Comparison of ENCODE assay signal across 9 cellular contexts in genomic region chr10:5071411-5072198, GRCh38. TPM values are rescaled to one million over a fixed set of nuclear protein-coding genes. Genes with fewer than 3 reads are reported as not detected.
DNase-seq lines count a peak whose midpoint lies in the region; FAIRE-seq and TF ChIP-seq lines count a peak whose summit lies in the region.
"Had no signal": no experiment of that assay in that cellular context is flagged by ENCODE, and none has a peak within 500 bp of the region (broad histone marks: within the 10 kb centered on the region; RNA-seq: fewer than 3 reads in every experiment).

No MANE protein-coding gene starts in this region.

- in situ Hi-C loops in brain microvascular endothelial cell (cut with HindIII; ENCODE audit: low pct_ligation_motif_present, low sequenced_read_pairs): no loop called here

- intact Hi-C loops in kidney (cut with DNase I): no loop called here

- TF ChIP-seq CTCF in 22Rv1 (IDR thresholded peaks at IDR 0.05): no peak
- no peak for TF ChIP-seq CTCF in brain microvascular endothelial cell (IDR thresholded peaks at IDR 0.05; ENCODE audit: low read depth, low read length, missing control alignments)
- no peak for TF ChIP-seq CTCF in kidney (IDR thresholded peaks at IDR 0.05; ENCODE audit: borderline replicate concordance, extremely low read depth, insufficient read depth)

- H3K9me3 ChIP-seq in kidney (ENCODE audit: control insufficient read depth in 1 of 2, low read length in 2 of 2): no peaks in the 10 kb centered on the region

- peaks cover 9 to 15% of the 10 kb centered on the region in 2 donors for H3K4me1 ChIP-seq in kidney (ENCODE audit: control insufficient read depth in 1 of 2, insufficient read depth in 1 of 2, low read depth in 1 of 2, low read length in 2 of 2)

- DNase-seq in HuH-7.5 (ENCODE audit: low spot score) (peak; percentile 38), brain microvascular endothelial cell (peak; percentile 52), kidney (peak; percentile 64), stromal cell of bone marrow (ENCODE audit: low read depth) (peak; percentile 98), NCI-H2196 treated with DMSO at 0.1 percent for 48 hours (lab: John Stamatoyannopoulos, UW; ENCODE audit: unreplicated experiment) (no peak), NCI-H2227 (lab: John Stamatoyannopoulos, UW; ENCODE audit: unreplicated experiment) (no peak)
- no peak for DNase-seq in stimulated activated naive CD4-positive, alpha-beta T cell treated with Interleukin-2 at 50 U/mL for 16 hours (lab: John Stamatoyannopoulos, UW)

- peak overlapping the region in 1 of 2 donors; percentile 17 for H3K9ac ChIP-seq in kidney (ENCODE audit: low read length in 2 of 2)

- peak overlapping the region; percentile 47 for H3K27ac ChIP-seq in 22Rv1
- peak overlapping the region; percentile 30 for H3K27ac ChIP-seq in brain microvascular endothelial cell
- peak overlapping the region; percentile 85 to 87 for H3K27ac ChIP-seq in kidney (ENCODE audit: low read depth in 2 of 2, low read length in 2 of 2)

- FAIRE-seq in kidney (lab: Jason Lieb, UNC): peak; percentile 94
- FAIRE-seq: G401.6 had no signal

- H3K4me3 ChIP-seq in brain microvascular endothelial cell (ENCODE audit: low read depth, low read length): no peak overlapping the region
- peak overlapping the region; percentile 21 to 27 for H3K4me3 ChIP-seq in kidney (ENCODE audit: low read length in 2 of 2)

- H3K36me3 ChIP-seq in brain microvascular endothelial cell (replicated peaks) (no peaks in the 10 kb centered on the region), kidney (ENCODE audit: control insufficient read depth in 1 of 2, insufficient read depth in 2 of 2, low read length in 2 of 2) (no peaks in the 10 kb centered on the region)

- no peaks in the 10 kb centered on the region for H3K27me3 ChIP-seq in brain microvascular endothelial cell (replicated peaks)

RNA-seq across cellular contexts. Expression of gene AKR1C3, which starts 22.6 kb away (rescaled TPM):
- total RNA-seq in kidney: 61.8 TPM
- 187 TPM for polyA plus RNA-seq in kidney (ENCODE audit: insufficient read depth, low read depth, low replicate concordance)

Comparison
In these comparisons a context has a peak if more than half of its experiments do, and no peak if none do; other contexts are left out.
1. H3K27ac ChIP-seq: peak in every context shown above with its lines; median percentile 86 in kidney; 47 in 22Rv1; 30 in brain microvascular endothelial cell.
2. DNase-seq: peak in HuH-7.5 (single experiment), brain microvascular endothelial cell (single experiment), kidney (single experiment) and stromal cell of bone marrow (single experiment); none in stimulated activated naive CD4-positive, alpha-beta T cell treated with Interleukin-2 at 50 U/mL for 16 hours (single experiment), NCI-H2196 treated with DMSO at 0.1 percent for 48 hours (single experiment) and NCI-H2227 (single experiment).